In the genomic region with DNA sequence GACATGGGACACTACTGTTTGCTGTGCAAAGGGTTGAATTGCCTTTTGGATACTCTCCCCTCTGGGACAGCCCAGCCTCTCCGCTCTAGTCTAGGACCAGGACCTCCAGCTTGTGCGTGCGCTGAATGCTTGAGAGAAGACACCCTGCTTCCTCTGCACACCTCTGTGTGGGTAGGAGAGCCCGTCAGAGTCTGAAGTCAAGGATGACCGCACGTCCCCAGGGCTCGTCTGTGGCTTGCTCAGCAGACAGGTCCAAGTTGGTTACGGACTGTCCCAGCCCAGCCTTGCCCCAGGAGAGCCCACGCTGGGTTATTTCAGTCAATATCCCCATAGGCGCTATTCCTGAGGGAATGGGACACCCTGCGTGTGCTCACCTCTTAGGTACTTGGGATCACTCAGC, we compare ENCODE assay signal across 1 cellular context.
TF ChIP-seq lines count a peak whose summit lies in the region.

No MANE protein-coding gene starts in this region.

TF ChIP-seq in GM12878, 131 proteins besides CTCF, POLR2A, EP300 and RAD21 (continued from another document):
- peak; percentile 61 for TF ChIP-seq SP1 (IDR thresholded peaks at IDR 0.05; ENCODE audit: low read depth, low read length)
- no peak for TF ChIP-seq ZNF24 (IDR thresholded peaks at IDR 0.05)
- no peak for TF ChIP-seq NR2C2 (IDR thresholded peaks at IDR 0.05; ENCODE audit: borderline replicate concordance, control insufficient read depth, insufficient read length, low read depth)
- no peak for TF ChIP-seq SUPT20H (IDR thresholded peaks at IDR 0.05; ENCODE audit: borderline replicate concordance, control insufficient read depth, low read depth, low read length)
- TF ChIP-seq WRNIP1 (IDR thresholded peaks at IDR 0.05; ENCODE audit: borderline replicate concordance, low read depth, low read length): no peak
- TF ChIP-seq RCOR1 (conservative IDR thresholded peaks at IDR 0.05; ENCODE audit: low read depth, low read length): no peak
- TF ChIP-seq CREM (IDR thresholded peaks at IDR 0.05; ENCODE audit: low read depth): peak; percentile 39; the same call in 1 of the 2 replicates
- TF ChIP-seq MTA2 (IDR thresholded peaks at IDR 0.05; ENCODE audit: low read depth): peak; percentile 35; the same call in 1 of the 2 replicates
- TF ChIP-seq JUNB (IDR thresholded peaks at IDR 0.05): no peak
- TF ChIP-seq PAX8 (IDR thresholded peaks at IDR 0.05): no peak
- TF ChIP-seq HDAC6 (IDR thresholded peaks at IDR 0.05; ENCODE audit: unreplicated experiment): no peak
- TF ChIP-seq, protein P1, sequence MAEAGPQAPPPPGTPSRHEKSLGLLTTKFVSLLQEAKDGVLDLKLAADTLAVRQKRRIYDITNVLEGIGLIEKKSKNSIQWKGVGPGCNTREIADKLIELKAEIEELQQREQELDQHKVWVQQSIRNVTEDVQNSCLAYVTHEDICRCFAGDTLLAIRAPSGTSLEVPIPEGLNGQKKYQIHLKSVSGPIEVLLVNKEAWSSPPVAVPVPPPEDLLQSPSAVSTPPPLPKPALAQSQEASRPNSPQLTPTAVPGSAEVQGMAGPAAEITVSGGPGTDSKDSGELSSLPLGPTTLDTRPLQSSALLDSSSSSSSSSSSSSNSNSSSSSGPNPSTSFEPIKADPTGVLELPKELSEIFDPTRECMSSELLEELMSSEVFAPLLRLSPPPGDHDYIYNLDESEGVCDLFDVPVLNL (IDR thresholded peaks at IDR 0.05; ENCODE audit: low read depth, low read length): no peak
- TF ChIP-seq FOS (IDR thresholded peaks at IDR 0.05; ENCODE audit: borderline replicate concordance, extremely low read depth, insufficient read length): no peak
- no peak for TF ChIP-seq TCF3 (IDR thresholded peaks at IDR 0.05; ENCODE audit: borderline replicate concordance, insufficient read depth, low read depth, low read length)
- peak; percentile 33; the same call in 1 of the 2 replicates for TF ChIP-seq SPI1 (IDR thresholded peaks at IDR 0.05; ENCODE audit: borderline replicate concordance, insufficient read depth, low read depth, low read length)
- TF ChIP-seq RAD51 (IDR thresholded peaks at IDR 0.05): no peak
- no peak for TF ChIP-seq RELA (IDR thresholded peaks at IDR 0.05; ENCODE audit: borderline replicate concordance, partially characterized antibody)
- TF ChIP-seq, protein P2, sequence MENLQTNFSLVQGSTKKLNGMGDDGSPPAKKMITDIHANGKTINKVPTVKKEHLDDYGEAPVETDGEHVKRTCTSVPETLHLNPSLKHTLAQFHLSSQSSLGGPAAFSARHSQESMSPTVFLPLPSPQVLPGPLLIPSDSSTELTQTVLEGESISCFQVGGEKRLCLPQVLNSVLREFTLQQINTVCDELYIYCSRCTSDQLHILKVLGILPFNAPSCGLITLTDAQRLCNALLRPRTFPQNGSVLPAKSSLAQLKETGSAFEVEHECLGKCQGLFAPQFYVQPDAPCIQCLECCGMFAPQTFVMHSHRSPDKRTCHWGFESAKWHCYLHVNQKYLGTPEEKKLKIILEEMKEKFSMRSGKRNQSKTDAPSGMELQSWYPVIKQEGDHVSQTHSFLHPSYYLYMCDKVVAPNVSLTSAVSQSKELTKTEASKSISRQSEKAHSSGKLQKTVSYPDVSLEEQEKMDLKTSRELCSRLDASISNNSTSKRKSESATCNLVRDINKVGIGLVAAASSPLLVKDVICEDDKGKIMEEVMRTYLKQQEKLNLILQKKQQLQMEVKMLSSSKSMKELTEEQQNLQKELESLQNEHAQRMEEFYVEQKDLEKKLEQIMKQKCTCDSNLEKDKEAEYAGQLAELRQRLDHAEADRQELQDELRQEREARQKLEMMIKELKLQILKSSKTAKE (IDR thresholded peaks at IDR 0.05; ENCODE audit: low read depth, poor library complexity, severe bottlenecking): peak; percentile 52
- TF ChIP-seq, protein P3, sequence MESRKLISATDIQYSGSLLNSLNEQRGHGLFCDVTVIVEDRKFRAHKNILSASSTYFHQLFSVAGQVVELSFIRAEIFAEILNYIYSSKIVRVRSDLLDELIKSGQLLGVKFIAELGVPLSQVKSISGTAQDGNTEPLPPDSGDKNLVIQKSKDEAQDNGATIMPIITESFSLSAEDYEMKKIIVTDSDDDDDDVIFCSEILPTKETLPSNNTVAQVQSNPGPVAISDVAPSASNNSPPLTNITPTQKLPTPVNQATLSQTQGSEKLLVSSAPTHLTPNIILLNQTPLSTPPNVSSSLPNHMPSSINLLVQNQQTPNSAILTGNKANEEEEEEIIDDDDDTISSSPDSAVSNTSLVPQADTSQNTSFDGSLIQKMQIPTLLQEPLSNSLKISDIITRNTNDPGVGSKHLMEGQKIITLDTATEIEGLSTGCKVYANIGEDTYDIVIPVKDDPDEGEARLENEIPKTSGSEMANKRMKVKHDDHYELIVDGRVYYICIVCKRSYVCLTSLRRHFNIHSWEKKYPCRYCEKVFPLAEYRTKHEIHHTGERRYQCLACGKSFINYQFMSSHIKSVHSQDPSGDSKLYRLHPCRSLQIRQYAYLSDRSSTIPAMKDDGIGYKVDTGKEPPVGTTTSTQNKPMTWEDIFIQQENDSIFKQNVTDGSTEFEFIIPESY (IDR thresholded peaks at IDR 0.05): no peak
- no peak for TF ChIP-seq BRCA1 (IDR thresholded peaks at IDR 0.05; ENCODE audit: low read depth, low read length)
- no peak for TF ChIP-seq SREBF1 (IDR thresholded peaks at IDR 0.05; ENCODE audit: low read length)
- TF ChIP-seq GATAD2B (conservative IDR thresholded peaks at IDR 0.05; ENCODE audit: low read depth): no peak
- TF ChIP-seq BHLHE40 (IDR thresholded peaks at IDR 0.05; ENCODE audit: borderline replicate concordance in 1 of 2, low read depth in 2 of 2, low read length in 1 of 2): peak; percentile 80 to 88; a peak in 3 of 4 replicates
- no peak for TF ChIP-seq RB1 (IDR thresholded peaks at IDR 0.05; ENCODE audit: borderline replicate concordance)
- no peak for TF ChIP-seq YY1 (IDR thresholded peaks at IDR 0.05; ENCODE audit: low read depth, low read length)
- TF ChIP-seq FOXK2 (IDR thresholded peaks at IDR 0.05): no peak
- TF ChIP-seq SRF (IDR thresholded peaks at IDR 0.05; ENCODE audit: low read depth in 2 of 2, low read length in 2 of 2): no peak
- no peak for TF ChIP-seq HDAC2 (IDR thresholded peaks at IDR 0.05)
- TF ChIP-seq, protein P4, sequence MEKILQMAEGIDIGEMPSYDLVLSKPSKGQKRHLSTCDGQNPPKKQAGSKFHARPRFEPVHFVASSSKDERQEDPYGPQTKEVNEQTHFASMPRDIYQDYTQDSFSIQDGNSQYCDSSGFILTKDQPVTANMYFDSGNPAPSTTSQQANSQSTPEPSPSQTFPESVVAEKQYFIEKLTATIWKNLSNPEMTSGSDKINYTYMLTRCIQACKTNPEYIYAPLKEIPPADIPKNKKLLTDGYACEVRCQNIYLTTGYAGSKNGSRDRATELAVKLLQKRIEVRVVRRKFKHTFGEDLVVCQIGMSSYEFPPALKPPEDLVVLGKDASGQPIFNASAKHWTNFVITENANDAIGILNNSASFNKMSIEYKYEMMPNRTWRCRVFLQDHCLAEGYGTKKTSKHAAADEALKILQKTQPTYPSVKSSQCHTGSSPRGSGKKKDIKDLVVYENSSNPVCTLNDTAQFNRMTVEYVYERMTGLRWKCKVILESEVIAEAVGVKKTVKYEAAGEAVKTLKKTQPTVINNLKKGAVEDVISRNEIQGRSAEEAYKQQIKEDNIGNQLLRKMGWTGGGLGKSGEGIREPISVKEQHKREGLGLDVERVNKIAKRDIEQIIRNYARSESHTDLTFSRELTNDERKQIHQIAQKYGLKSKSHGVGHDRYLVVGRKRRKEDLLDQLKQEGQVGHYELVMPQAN (conservative IDR thresholded peaks at IDR 0.05): no peak
- TF ChIP-seq CBX3 (IDR thresholded peaks at IDR 0.05; ENCODE audit: borderline replicate concordance, low read depth): no peak
- no peak for TF ChIP-seq CBX5 (IDR thresholded peaks at IDR 0.05; ENCODE audit: low read depth)
- TF ChIP-seq MTA3 (IDR thresholded peaks at IDR 0.05; ENCODE audit: borderline replicate concordance, low read length): no peak
- TF ChIP-seq, protein P5, sequence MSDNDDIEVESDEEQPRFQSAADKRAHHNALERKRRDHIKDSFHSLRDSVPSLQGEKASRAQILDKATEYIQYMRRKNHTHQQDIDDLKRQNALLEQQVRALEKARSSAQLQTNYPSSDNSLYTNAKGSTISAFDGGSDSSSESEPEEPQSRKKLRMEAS (IDR thresholded peaks at IDR 0.05; ENCODE audit: low read depth, low read length): no peak
- no peak for TF ChIP-seq GABPA (IDR thresholded peaks at IDR 0.05; ENCODE audit: low read depth)
- 0 out of 2 replicates have a peak, but pooled peaks have one; percentile 36 for TF ChIP-seq FOXM1 (IDR thresholded peaks at IDR 0.05; ENCODE audit: low read depth, low read length)
- peak; percentile 40; the same call in 1 of the 2 replicates for TF ChIP-seq CBFB (IDR thresholded peaks at IDR 0.05; ENCODE audit: low read depth)
- TF ChIP-seq, protein P6, sequence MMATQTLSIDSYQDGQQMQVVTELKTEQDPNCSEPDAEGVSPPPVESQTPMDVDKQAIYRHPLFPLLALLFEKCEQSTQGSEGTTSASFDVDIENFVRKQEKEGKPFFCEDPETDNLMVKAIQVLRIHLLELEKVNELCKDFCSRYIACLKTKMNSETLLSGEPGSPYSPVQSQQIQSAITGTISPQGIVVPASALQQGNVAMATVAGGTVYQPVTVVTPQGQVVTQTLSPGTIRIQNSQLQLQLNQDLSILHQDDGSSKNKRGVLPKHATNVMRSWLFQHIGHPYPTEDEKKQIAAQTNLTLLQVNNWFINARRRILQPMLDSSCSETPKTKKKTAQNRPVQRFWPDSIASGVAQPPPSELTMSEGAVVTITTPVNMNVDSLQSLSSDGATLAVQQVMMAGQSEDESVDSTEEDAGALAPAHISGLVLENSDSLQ (IDR thresholded peaks at IDR 0.05): no peak
- no peak for TF ChIP-seq EGR1 (IDR thresholded peaks at IDR 0.05; ENCODE audit: borderline replicate concordance in 1 of 2, low read depth in 2 of 2, low read length in 2 of 2)
- TF ChIP-seq ETV6 (conservative IDR thresholded peaks at IDR 0.05 in 1 of 2, IDR thresholded peaks at IDR 0.05 in 1 of 2; ENCODE audit: borderline replicate concordance in 1 of 2, low read depth in 1 of 2): no peak
- 0 out of 2 replicates have a peak, but pooled peaks have one; percentile 27 for TF ChIP-seq NR2F1 (conservative IDR thresholded peaks at IDR 0.05)
- no peak for TF ChIP-seq CHD4 (IDR thresholded peaks at IDR 0.05)
- 0 out of 2 replicates have a peak, but pooled peaks have one; percentile 18 for TF ChIP-seq EED (IDR thresholded peaks at IDR 0.05; ENCODE audit: low read depth)
- no peak for TF ChIP-seq MYB (IDR thresholded peaks at IDR 0.05; ENCODE audit: borderline replicate concordance, low read depth, low read length)
- no peak for TF ChIP-seq KDM1A (IDR thresholded peaks at IDR 0.05; ENCODE audit: borderline replicate concordance)
- no peak for TF ChIP-seq PML (IDR thresholded peaks at IDR 0.05; ENCODE audit: low read length)
- TF ChIP-seq, protein P7, sequence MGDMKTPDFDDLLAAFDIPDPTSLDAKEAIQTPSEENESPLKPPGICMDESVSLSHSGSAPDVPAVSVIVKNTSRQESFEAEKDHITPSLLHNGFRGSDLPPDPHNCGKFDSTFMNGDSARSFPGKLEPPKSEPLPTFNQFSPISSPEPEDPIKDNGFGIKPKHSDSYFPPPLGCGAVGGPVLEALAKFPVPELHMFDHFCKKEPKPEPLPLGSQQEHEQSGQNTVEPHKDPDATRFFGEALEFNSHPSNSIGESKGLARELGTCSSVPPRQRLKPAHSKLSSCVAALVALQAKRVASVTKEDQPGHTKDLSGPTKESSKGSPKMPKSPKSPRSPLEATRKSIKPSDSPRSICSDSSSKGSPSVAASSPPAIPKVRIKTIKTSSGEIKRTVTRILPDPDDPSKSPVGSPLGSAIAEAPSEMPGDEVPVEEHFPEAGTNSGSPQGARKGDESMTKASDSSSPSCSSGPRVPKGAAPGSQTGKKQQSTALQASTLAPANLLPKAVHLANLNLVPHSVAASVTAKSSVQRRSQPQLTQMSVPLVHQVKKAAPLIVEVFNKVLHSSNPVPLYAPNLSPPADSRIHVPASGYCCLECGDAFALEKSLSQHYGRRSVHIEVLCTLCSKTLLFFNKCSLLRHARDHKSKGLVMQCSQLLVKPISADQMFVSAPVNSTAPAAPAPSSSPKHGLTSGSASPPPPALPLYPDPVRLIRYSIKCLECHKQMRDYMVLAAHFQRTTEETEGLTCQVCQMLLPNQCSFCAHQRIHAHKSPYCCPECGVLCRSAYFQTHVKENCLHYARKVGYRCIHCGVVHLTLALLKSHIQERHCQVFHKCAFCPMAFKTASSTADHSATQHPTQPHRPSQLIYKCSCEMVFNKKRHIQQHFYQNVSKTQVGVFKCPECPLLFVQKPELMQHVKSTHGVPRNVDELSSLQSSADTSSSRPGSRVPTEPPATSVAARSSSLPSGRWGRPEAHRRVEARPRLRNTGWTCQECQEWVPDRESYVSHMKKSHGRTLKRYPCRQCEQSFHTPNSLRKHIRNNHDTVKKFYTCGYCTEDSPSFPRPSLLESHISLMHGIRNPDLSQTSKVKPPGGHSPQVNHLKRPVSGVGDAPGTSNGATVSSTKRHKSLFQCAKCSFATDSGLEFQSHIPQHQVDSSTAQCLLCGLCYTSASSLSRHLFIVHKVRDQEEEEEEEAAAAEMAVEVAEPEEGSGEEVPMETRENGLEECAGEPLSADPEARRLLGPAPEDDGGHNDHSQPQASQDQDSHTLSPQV (IDR thresholded peaks at IDR 0.05): no peak
- no peak for TF ChIP-seq NBN (IDR thresholded peaks at IDR 0.05)
- peak; percentile 93 for TF ChIP-seq PAX5 (IDR thresholded peaks at IDR 0.05; ENCODE audit: borderline replicate concordance, low read depth, low read length)
- no peak for TF ChIP-seq TARDBP (IDR thresholded peaks at IDR 0.05; ENCODE audit: borderline replicate concordance)
- TF ChIP-seq, protein P8, sequence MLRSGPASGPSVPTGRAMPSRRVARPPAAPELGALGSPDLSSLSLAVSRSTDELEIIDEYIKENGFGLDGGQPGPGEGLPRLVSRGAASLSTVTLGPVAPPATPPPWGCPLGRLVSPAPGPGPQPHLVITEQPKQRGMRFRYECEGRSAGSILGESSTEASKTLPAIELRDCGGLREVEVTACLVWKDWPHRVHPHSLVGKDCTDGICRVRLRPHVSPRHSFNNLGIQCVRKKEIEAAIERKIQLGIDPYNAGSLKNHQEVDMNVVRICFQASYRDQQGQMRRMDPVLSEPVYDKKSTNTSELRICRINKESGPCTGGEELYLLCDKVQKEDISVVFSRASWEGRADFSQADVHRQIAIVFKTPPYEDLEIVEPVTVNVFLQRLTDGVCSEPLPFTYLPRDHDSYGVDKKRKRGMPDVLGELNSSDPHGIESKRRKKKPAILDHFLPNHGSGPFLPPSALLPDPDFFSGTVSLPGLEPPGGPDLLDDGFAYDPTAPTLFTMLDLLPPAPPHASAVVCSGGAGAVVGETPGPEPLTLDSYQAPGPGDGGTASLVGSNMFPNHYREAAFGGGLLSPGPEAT (IDR thresholded peaks at IDR 0.05; ENCODE audit: low read depth): no peak
- no peak for TF ChIP-seq SMARCA5 (IDR thresholded peaks at IDR 0.05)
- TF ChIP-seq CHD2 (IDR thresholded peaks at IDR 0.05; ENCODE audit: borderline replicate concordance, low read depth, low read length): no peak
